ENCODE assay signal across 9 cellular contexts in the genomic region with DNA sequence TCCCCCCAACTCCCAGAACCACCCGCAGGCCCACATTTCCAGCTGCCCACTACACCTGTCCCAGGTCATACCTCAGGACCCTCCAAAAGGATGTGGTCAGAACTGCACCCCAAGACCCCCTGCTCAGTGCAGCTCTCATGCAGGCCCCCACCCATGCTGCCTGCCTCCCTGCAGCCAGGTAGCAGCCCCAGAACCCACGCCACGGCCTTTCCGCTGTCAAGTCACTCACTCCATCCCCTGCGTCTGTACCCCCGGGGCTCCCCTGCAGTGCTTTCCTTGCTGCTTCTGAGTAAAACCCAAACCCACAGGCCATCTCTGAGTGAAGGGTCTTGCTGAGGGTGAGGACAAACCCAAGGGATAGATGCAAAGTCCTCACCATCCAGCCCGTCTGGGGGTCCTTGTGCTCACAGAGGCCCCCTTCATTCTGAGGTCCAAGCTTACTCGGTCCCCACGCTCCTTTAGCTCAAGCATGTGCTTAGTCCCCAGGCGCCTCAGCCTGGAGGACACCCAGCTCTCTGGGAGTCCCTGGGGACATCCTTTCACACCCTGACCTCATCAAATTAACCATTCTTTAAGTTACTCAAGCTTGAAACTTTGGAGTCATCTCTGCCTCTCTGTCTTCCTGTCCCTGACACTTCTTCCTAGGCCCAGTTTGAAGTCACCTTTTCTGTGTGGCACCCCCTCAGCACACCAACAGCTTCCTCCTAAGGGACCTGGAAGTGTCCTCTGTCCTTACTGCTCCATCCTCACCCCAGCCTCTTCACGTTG.
DNase-seq lines count a peak whose midpoint lies in the region; ATAC-seq and TF ChIP-seq lines count a peak whose summit lies in the region.
"Had no signal": no experiment of that assay in that cellular context is flagged by ENCODE, and none has a peak within 500 bp of the region (broad histone marks: within the 10 kb centered on the region; RNA-seq: fewer than 3 reads in every experiment).

No MANE protein-coding gene starts in this region.

- no peak overlapping the region for H3K4me3 ChIP-seq in ovary
- H3K4me3 ChIP-seq: thyroid gland had no signal

- H3K9me3 ChIP-seq in ovary: no peaks in the 10 kb centered on the region
- H3K9me3 ChIP-seq: thyroid gland had no signal

- H3K36me3 Mint-ChIP-seq in activated CD8-positive, alpha-beta T cell treated with anti-CD3 and anti-CD28 coated beads, Interleukin-2, amount 10 ng/mL, durations not matched to agents 7 days and 5 days (ENCODE audit: low read depth): peaks cover 28% of the 10 kb centered on the region

- no peak for TF ChIP-seq POLR2A in ovary (IDR thresholded peaks at IDR 0.05)

- H3K9me3 Mint-ChIP-seq in activated CD8-positive, alpha-beta T cell treated with anti-CD3 and anti-CD28 coated beads, Interleukin-2, amount 10 ng/mL, durations not matched to agents 7 days and 5 days (ENCODE audit: insufficient read depth): no peaks in the 10 kb centered on the region

- ATAC-seq in GM19035 (IDR thresholded peaks at IDR 0.05; ENCODE audit: unreplicated experiment) (peak; percentile 90), HG02852 (IDR thresholded peaks at IDR 0.05; ENCODE audit: unreplicated experiment) (peak; percentile 86), foreskin keratinocyte (no peak)
- no peak for ATAC-seq in activated CD8-positive, alpha-beta T cell treated with anti-CD3 and anti-CD28 coated beads, Interleukin-2, amount 10 ng/mL, durations not matched to agents 7 days and 5 days

- H3K27ac Mint-ChIP-seq in activated CD8-positive, alpha-beta T cell treated with anti-CD3 and anti-CD28 coated beads, Interleukin-2, amount 10 ng/mL, durations not matched to agents 7 days and 5 days: peak overlapping the region; percentile 55

- H3K4me3 Mint-ChIP-seq in activated CD8-positive, alpha-beta T cell treated with anti-CD3 and anti-CD28 coated beads, Interleukin-2, amount 10 ng/mL, durations not matched to agents 7 days and 5 days: no peak overlapping the region

- H3K4me1 ChIP-seq in ovary (ENCODE audit: insufficient read depth) (peaks cover 9% of the 10 kb centered on the region), foreskin keratinocyte (no peaks in the 10 kb centered on the region)

- H3K27me3 ChIP-seq in ovary (no peaks in the 10 kb centered on the region), foreskin keratinocyte (no peaks in the 10 kb centered on the region)
- H3K27me3 ChIP-seq: thyroid gland had no signal

- no peak for DNase-seq in activated CD8-positive, alpha-beta T cell treated with anti-CD3 and anti-CD28 coated beads, Interleukin-2, amount 10 ng/mL, durations not matched to agents 7 days and 5 days
- DNase-seq in ovary: peak in 3 of 5 donors; percentile 6 to 24 (median 18)
- DNase-seq in GF-D8 (lab: John Stamatoyannopoulos, UW): no peak
- no peak for DNase-seq in HCEC 1CT
- no peak for DNase-seq in amygdala (lab: John Stamatoyannopoulos, UW)
- DNase-seq in foreskin keratinocyte: no peak

- no peaks in the 10 kb centered on the region for H3K27me3 Mint-ChIP-seq in activated CD8-positive, alpha-beta T cell treated with anti-CD3 and anti-CD28 coated beads, Interleukin-2, amount 10 ng/mL, durations not matched to agents 7 days and 5 days (ENCODE audit: low read depth)

- 93 to 95% (median 95%) methylated on average over 11 of the region's 11 CpGs for WGBS in ovary, 3 donors

- POLR2A ChIA-PET in activated CD8-positive, alpha-beta T cell treated with anti-CD3 and anti-CD28 coated beads, Interleukin-2, amount 10 ng/mL, durations not matched to agents 7 days and 5 days (lab: Charles Lee): interaction anchor here (0.6 kb wide), 2 partner anchors 105 to 656 kb away, joined by 3 to 4 read pairs; no protein-coding TSS in a partner anchor

- no peaks in the 10 kb centered on the region for H3K36me3 ChIP-seq in ovary
- H3K36me3 ChIP-seq: thyroid gland had no signal

- intact Hi-C loops in ovary (cut with DNase I): no loop called here

- TF ChIP-seq CTCF in ovary (IDR thresholded peaks at IDR 0.05) (no peak), foreskin keratinocyte (conservative IDR thresholded peaks at IDR 0.05) (no peak)

- no peak for TF ChIP-seq EP300 in ovary (IDR thresholded peaks at IDR 0.05)

- no peak overlapping the region for H3K27ac ChIP-seq in ovary
- H3K27ac ChIP-seq in foreskin keratinocyte: no peak overlapping the region
- H3K27ac ChIP-seq: thyroid gland had no signal

- H3K4me1 Mint-ChIP-seq in activated CD8-positive, alpha-beta T cell treated with anti-CD3 and anti-CD28 coated beads, Interleukin-2, amount 10 ng/mL, durations not matched to agents 7 days and 5 days (ENCODE audit: low read depth): peaks cover 27% of the 10 kb centered on the region

- CTCF ChIA-PET in activated CD8-positive, alpha-beta T cell treated with anti-CD3 and anti-CD28 coated beads, Interleukin-2, amount 10 ng/mL, durations not matched to agents 7 days and 5 days (lab: Charles Lee): interaction anchor here (1.1 to 1.6 kb wide), 3 partner anchors 10 to 43 kb away, joined by 4 to 5 read pairs (median 5); no protein-coding TSS in a partner anchor

Comparison
In these comparisons a context has a peak if more than half of its experiments do, and no peak if none do; other contexts are left out.
1. ATAC-seq: peak in GM19035 (single experiment) and HG02852 (single experiment); none in activated CD8-positive, alpha-beta T cell treated with anti-CD3 and anti-CD28 coated beads, Interleukin-2, amount 10 ng/mL, durations not matched to agents 7 days and 5 days (single experiment) and foreskin keratinocyte (single experiment).
2. DNase-seq: peak in ovary (3 of 5); none in activated CD8-positive, alpha-beta T cell treated with anti-CD3 and anti-CD28 coated beads, Interleukin-2, amount 10 ng/mL, durations not matched to agents 7 days and 5 days (single experiment), GF-D8 (single experiment), HCEC 1CT (single experiment), amygdala (0 of 56) and foreskin keratinocyte (0 of 2).